10 cellular contexts compared by ENCODE assay signal in genomic region chr16:80948886-80949502, GRCh38. TPM values are rescaled to one million over a fixed set of nuclear protein-coding genes. Genes with fewer than 3 reads are reported as not detected.
DNase-seq lines count a peak whose midpoint lies in the region; ATAC-seq and TF ChIP-seq lines count a peak whose summit lies in the region.
"Had no signal": no experiment of that assay in that cellular context is flagged by ENCODE, and none has a peak within 500 bp of the region (broad histone marks: within the 10 kb centered on the region; RNA-seq: fewer than 3 reads in every experiment).

No MANE protein-coding gene starts in this region.

- TF ChIP-seq EP300 in esophagus muscularis mucosa (IDR thresholded peaks at IDR 0.05) = no peak

- ATAC-seq in GM21825 (IDR thresholded peaks at IDR 0.05; ENCODE audit: unreplicated experiment) = no peak
- ATAC-seq in GM18907 (IDR thresholded peaks at IDR 0.05; ENCODE audit: unreplicated experiment) = no peak

- H3K36me3 ChIP-seq in HEK293 (ENCODE audit: control insufficient read depth in 2 of 2, insufficient read depth in 1 of 2, low read length in 2 of 2) (no peaks in the 10 kb centered on the region), SU-DHL-6 (ENCODE audit: low read length) (no peaks in the 10 kb centered on the region), esophagus muscularis mucosa (no peaks in the 10 kb centered on the region), osteoblast (ENCODE audit: insufficient read depth, low read length) (no peaks in the 10 kb centered on the region)

- H4K20me1 ChIP-seq in SU-DHL-6 (ENCODE audit: low read depth, low read length) (no peaks in the 10 kb centered on the region), osteoblast (ENCODE audit: insufficient read depth, low read length) (no peaks in the 10 kb centered on the region)

- H3K9me3 ChIP-seq in HEK293 (ENCODE audit: control insufficient read depth, insufficient read depth, low read depth, low read length) (no peaks in the 10 kb centered on the region), SU-DHL-6 (ENCODE audit: insufficient read depth, low read length) (no peaks in the 10 kb centered on the region), esophagus muscularis mucosa (no peaks in the 10 kb centered on the region), osteoblast (ENCODE audit: low read depth, low read length) (no peaks in the 10 kb centered on the region)

- no peaks in the 10 kb centered on the region for H3K27me3 ChIP-seq in SU-DHL-6 (ENCODE audit: low read length)
- H3K27me3 ChIP-seq in esophagus muscularis mucosa = peaks cover 0 to 8% (median 0%) of the 10 kb centered on the region in 4 donors
- H3K27me3 ChIP-seq in osteoblast (ENCODE audit: insufficient read depth, low read length) = peaks cover 3% of the 10 kb centered on the region

- H2AFZ ChIP-seq in SU-DHL-6 (ENCODE audit: low read depth, low read length, severe bottlenecking) (no peak overlapping the region), osteoblast (ENCODE audit: low read length) (no peak overlapping the region)

- CTCF ChIA-PET in HEK293 (lab: Yijun Ruan, JAX) (interaction anchor here (0.6 to 2.0 kb wide), 5 partner anchors 9 to 1061 kb away, joined by 3 to 6 read pairs (median 4); no protein-coding TSS in a partner anchor), RWPE1 (lab: Yijun Ruan, JAX) (no interaction called here)

- intact Hi-C loops in esophagus muscularis mucosa (cut with DNase I) = no loop called here

- DNase-seq in D341Med (ENCODE audit: low spot score) (peak; percentile 53), esophagus muscularis mucosa (ENCODE audit: extremely low spot score) (peak; percentile 70), osteoblast (ENCODE audit: insufficient read length, low spot score, missing footprints) (no peak), RWPE1 (ENCODE audit: low spot score) (no peak)
- DNase-seq: naive B cell had no signal

- H3K79me2 ChIP-seq in SU-DHL-6 (ENCODE audit: insufficient read depth, low read length) = no peaks in the 10 kb centered on the region
- H3K79me2 ChIP-seq in osteoblast (ENCODE audit: insufficient read depth, low read length) = no peaks in the 10 kb centered on the region

- WGBS in esophagus muscularis mucosa = 35% methylated on average over 4 of the region's 7 CpGs

- H3K4me1 ChIP-seq in HEK293 (ENCODE audit: control insufficient read depth, insufficient read depth, low read length) (no peaks in the 10 kb centered on the region), esophagus muscularis mucosa (peaks cover 0 to 8% (median 4%) of the 10 kb centered on the region in 4 donors), osteoblast (ENCODE audit: insufficient read depth, low read length) (no peaks in the 10 kb centered on the region)

- TF ChIP-seq POLR2A in esophagus muscularis mucosa (IDR thresholded peaks at IDR 0.05; ENCODE audit: low read depth) = no peak

- no peaks in the 10 kb centered on the region for H3F3A ChIP-seq in SU-DHL-6 (ENCODE audit: insufficient read depth)

- H3K9ac ChIP-seq in SU-DHL-6 (ENCODE audit: low read length) = no peak overlapping the region

- H3K4me3 ChIP-seq in HEK293 (ENCODE audit: low read depth, low read length) (no peak overlapping the region), SU-DHL-6 (ENCODE audit: insufficient read depth, low read length, poor library complexity, severe bottlenecking) (no peak overlapping the region), esophagus muscularis mucosa (no peak overlapping the region), osteoblast (ENCODE audit: insufficient read depth, low read length) (no peak overlapping the region)
- H3K4me3 ChIP-seq: SK-N-MC had no signal

- no peak for TF ChIP-seq CTCF in HEK293 (tag by site-specific recombination; IDR thresholded peaks at IDR 0.05)
- TF ChIP-seq CTCF in SU-DHL-6 (IDR thresholded peaks at IDR 0.05; ENCODE audit: insufficient read depth, low read length, poor library complexity, severe bottlenecking) = peak; percentile 62
- TF ChIP-seq CTCF in esophagus muscularis mucosa (IDR thresholded peaks at IDR 0.05) = peak; percentile 44 to 57 (median 47)
- TF ChIP-seq CTCF in osteoblast (IDR thresholded peaks at IDR 0.05; ENCODE audit: extremely low read depth, low read depth, low read length) = peak; percentile 75
- TF ChIP-seq CTCF in RWPE1 (conservative IDR thresholded peaks at IDR 0.05; ENCODE audit: low read depth) = no peak

- no peak overlapping the region for H3K4me2 ChIP-seq in SU-DHL-6 (ENCODE audit: low read depth, low read length, poor library complexity, severe bottlenecking)
- no peak overlapping the region for H3K4me2 ChIP-seq in osteoblast (ENCODE audit: insufficient read depth, low read length)

- H3K27ac ChIP-seq in HEK293 (ENCODE audit: extremely low read depth, low read depth, low read length) (no peak overlapping the region), SU-DHL-6 (ENCODE audit: low read depth, low read length) (no peak overlapping the region), esophagus muscularis mucosa (replicated peaks in 1 of 4) (no peak overlapping the region), osteoblast (ENCODE audit: low read depth, low read length) (no peak overlapping the region), RWPE1 (no peak overlapping the region)
- H3K27ac ChIP-seq: SK-N-MC had no signal

- no peaks in the 10 kb centered on the region for H3K9me2 ChIP-seq in SU-DHL-6 (replicated peaks; ENCODE audit: insufficient read depth, low read length)

- POLR2A ChIA-PET in HEK293 (lab: Yijun Ruan, JAX) = no interaction called here
- POLR2A ChIA-PET in RWPE1 (lab: Yijun Ruan, JAX; ENCODE audit: low non-redundant PET) = no interaction called here

TF ChIP-seq in HEK293, 187 proteins besides CTCF, POLR2A, EP300 and RAD21:
- TF ChIP-seq ZNF654 (tag by site-specific recombination; IDR thresholded peaks at IDR 0.05; ENCODE audit: low read depth) (peak; percentile 6; the same call in 1 of the 2 replicates), HOXC10 (CRISPR knock-in tag; IDR thresholded peaks at IDR 0.05) (no peak), ZNF155 (tag by site-specific recombination; IDR thresholded peaks at IDR 0.05) (no peak), ZNF660 (tag by site-specific recombination; IDR thresholded peaks at IDR 0.05) (no peak)

RNA-seq across cellular contexts. Expression of gene CMC2, which starts 57.7 kb away (rescaled TPM):
- total RNA-seq in esophagus muscularis mucosa (10 to 100 TPM; 29.7 to 78.1 (median 41.9) TPM), osteoblast (13.6 and 18.5 TPM in 2 replicates)

RNA-seq across cellular contexts. Expression of gene CENPN, which starts 58.0 kb away (rescaled TPM):
- total RNA-seq in esophagus muscularis mucosa (1 to 10 TPM; 5.8 to 9.6 (median 6.6) TPM), osteoblast (19.9 and 20.6 TPM in 2 replicates)

Comparison
In these comparisons a context has a peak if more than half of its experiments do, and no peak if none do; other contexts are left out.
1. DNase-seq: peak in D341Med (single experiment) and esophagus muscularis mucosa (single experiment); none in osteoblast (single experiment) and RWPE1 (single experiment).
2. CTCF ChIP-seq: peak in SU-DHL-6 (single experiment), esophagus muscularis mucosa (3 of 3) and osteoblast (single experiment); none in HEK293 (single experiment) and RWPE1 (single experiment).